Comparison of ENCODE assay signal across 11 cellular contexts in genomic region chr16:75239463-75240122, GRCh38. TPM values are rescaled to one million over a fixed set of nuclear protein-coding genes. Genes with fewer than 3 reads are reported as not detected.
DNase-seq lines count a peak whose midpoint lies in the region; ATAC-seq and TF ChIP-seq lines count a peak whose summit lies in the region.
"Had no signal": no experiment of that assay in that cellular context is flagged by ENCODE, and none has a peak within 500 bp of the region (broad histone marks: within the 10 kb centered on the region; RNA-seq: fewer than 3 reads in every experiment).

No MANE protein-coding gene starts in this region.

- H3K79me2 ChIP-seq in Karpas-422 (ENCODE audit: low read length) = peaks cover 9% of the 10 kb centered on the region
- no peaks in the 10 kb centered on the region for H3K79me2 ChIP-seq in OCI-LY7 (ENCODE audit: insufficient read depth, low read depth, low read length)

- H3K27me3 ChIP-seq in Karpas-422 (ENCODE audit: low read length) (no peaks in the 10 kb centered on the region), testis (no peaks in the 10 kb centered on the region)

- POLR2A ChIA-PET in OCI-LY7 (lab: Charles Lee) = no interaction called here

- no peak for TF ChIP-seq POLR2A in testis (IDR thresholded peaks at IDR 0.05)

- H3K4me2 ChIP-seq in Karpas-422 (ENCODE audit: low read depth, low read length, poor library complexity, severe bottlenecking) = peak overlapping the region; percentile 23
- H3K4me2 ChIP-seq in OCI-LY7 (ENCODE audit: low read length) = no peak overlapping the region

- H3K4me1 ChIP-seq in Karpas-422 (ENCODE audit: low read length) (peaks cover 29% of the 10 kb centered on the region), mucosa of descending colon (ENCODE audit: low read depth) (no peaks in the 10 kb centered on the region), testis (peaks cover 72% of the 10 kb centered on the region), OCI-LY7 (ENCODE audit: insufficient read depth, low read length, poor library complexity, severe bottlenecking) (peaks cover 8% of the 10 kb centered on the region)

- intact Hi-C loops in mucosa of descending colon (cut with DNase I, micrococcal nuclease) = loop anchor here in 1 of 2 donors (10.0 kb wide), 1 partner anchor 145 kb away; no protein-coding TSS in a partner anchor
- intact Hi-C loops in testis (cut with DNase I; ENCODE audit: low total_unique reads) = loop anchor here (10.0 kb wide), 1 partner anchor 145 kb away; no protein-coding TSS in a partner anchor
- intact Hi-C loops in OCI-LY7 (cut with micrococcal nuclease; ENCODE audit: unreplicated experiment) = no loop called here

- peak overlapping the region; percentile 48; the same call in 1 of the 2 replicates for H3K9ac ChIP-seq in Karpas-422 (ENCODE audit: low read length)

- H3K9me3 ChIP-seq in Karpas-422 (ENCODE audit: low read length) = no peaks in the 10 kb centered on the region
- H3K9me3 ChIP-seq in mucosa of descending colon = no peaks in the 10 kb centered on the region
- H3K9me3 ChIP-seq in testis = no peaks in the 10 kb centered on the region
- no peaks in the 10 kb centered on the region for H3K9me3 ChIP-seq in OCI-LY7 (ENCODE audit: low read length)

- BruUV-seq in OCI-LY7 (replicated peaks; lab: Mats Ljungman, UMichigan) = no TSS peak

- no peaks in the 10 kb centered on the region for H3K9me2 ChIP-seq in Karpas-422 (replicated peaks; ENCODE audit: insufficient read depth, low read length)
- no peaks in the 10 kb centered on the region for H3K9me2 ChIP-seq in OCI-LY7 (ENCODE audit: insufficient read depth, low read length)

- ATAC-seq in mucosa of descending colon = no peak
- no peak for ATAC-seq in GM18517 (IDR thresholded peaks at IDR 0.05; ENCODE audit: unreplicated experiment)
- ATAC-seq: activated T-cell treated with anti-CD3 and anti-CD28 coated beads, Interleukin-2, amount 50 U/mL, for 72 hours had no signal

- DNase-seq in Karpas-422 (no peak), mucosa of descending colon (peak in 2 of 3 donors; percentile 24 to 45), testis (no peak), OCI-M1 (lab: John Stamatoyannopoulos, UW) (no peak), GM10266 (ENCODE audit: extremely low spot score) (no peak), OCI-LY7 (ENCODE audit: low spot score) (no peak)
- DNase-seq: activated T-cell treated with anti-CD3 and anti-CD28 coated beads, Interleukin-2, amount 50 U/mL, for 72 hours; SHP77 had no signal

- peak overlapping the region; percentile 46; the same call in 1 of the 2 replicates for H3K27ac ChIP-seq in Karpas-422 (ENCODE audit: low read length)
- peak overlapping the region; percentile 98 for H3K27ac ChIP-seq in cingulate gyrus (ENCODE audit: low read depth, low read length)
- H3K27ac ChIP-seq in testis = peak overlapping the region; percentile 71 to 79
- H3K27ac ChIP-seq in OCI-LY7 (ENCODE audit: low read depth, low read length, poor library complexity, severe bottlenecking) = no peak overlapping the region

- H3K36me3 ChIP-seq in Karpas-422 (ENCODE audit: insufficient read depth, low read length) (no peaks in the 10 kb centered on the region), mucosa of descending colon (ENCODE audit: low read depth) (peaks cover 5% of the 10 kb centered on the region), testis (ENCODE audit: low read depth, missing control alignments) (no peaks in the 10 kb centered on the region), OCI-LY7 (ENCODE audit: insufficient read depth, low read length) (no peaks in the 10 kb centered on the region)

- WGBS in testis, 2 donors = 68 to 74% methylated on average over 7 to 21 of the region's 22 CpGs

- no peak for TF ChIP-seq CTCF in mucosa of descending colon (IDR thresholded peaks at IDR 0.05)
- TF ChIP-seq CTCF in testis (IDR thresholded peaks at IDR 0.05) = no peak
- no peak for TF ChIP-seq CTCF in GM10266 (IDR thresholded peaks at IDR 0.05; ENCODE audit: control insufficient read depth, insufficient read depth, low read depth, missing control alignments)
- no peak for TF ChIP-seq CTCF in OCI-LY7 (conservative IDR thresholded peaks at IDR 0.05; ENCODE audit: low read length)

- H2AFZ ChIP-seq in Karpas-422 (ENCODE audit: low read length) (no peak overlapping the region), OCI-LY7 (ENCODE audit: low read length) (no peak overlapping the region)

- CTCF ChIA-PET in OCI-LY7 (lab: Charles Lee; ENCODE audit: unreplicated experiment) = no interaction called here

- no peaks in the 10 kb centered on the region for H4K20me1 ChIP-seq in Karpas-422 (ENCODE audit: insufficient read depth, low read depth, low read length)
- no peaks in the 10 kb centered on the region for H4K20me1 ChIP-seq in OCI-LY7 (ENCODE audit: insufficient read depth, low read length)

- H3K4me3 ChIP-seq in Karpas-422 (ENCODE audit: low read length) (no peak overlapping the region), mucosa of descending colon (no peak overlapping the region), testis (no peak overlapping the region), OCI-LY7 (ENCODE audit: low read depth, low read length, poor library complexity, severe bottlenecking) (no peak overlapping the region)

RNA-seq across cellular contexts. Expression of gene BCAR1, which starts 11.8 kb away (rescaled TPM):
- 9.2 and 20.5 TPM in 2 replicates for total RNA-seq in Karpas-422 (2014; rRNA removed; shearing (Covaris generic); ENCODE audit: low replicate concordance)
- 100 to 1,000 TPM; 100 to 134 (median 116) TPM for total RNA-seq in mucosa of descending colon
- total RNA-seq in testis = 100 to 1,000 TPM; 139 to 201 TPM
- 83.8 TPM for polyA plus RNA-seq in testis (ENCODE audit: insufficient read depth, low read depth, low replicate concordance)
- total RNA-seq in OCI-LY7 (2014; rRNA removed; shearing (Covaris generic)) = 10.0 and 11.7 TPM in 2 replicates
- total RNA-seq in OCI-LY7 (2022) = 13.9 and 15.1 TPM in 2 replicates

RNA-seq across cellular contexts. Expression of gene CTRB1, which starts 20.8 kb away (rescaled TPM):
- not detected in 2 replicates for total RNA-seq in Karpas-422 (2014; rRNA removed; shearing (Covaris generic); ENCODE audit: low replicate concordance)
- total RNA-seq in mucosa of descending colon = under 1 TPM in 2 of 3 donors, not detected in 1; 0.67 to 0.76 TPM
- total RNA-seq in testis = 1 to 10 TPM in 1 of 2 donors, not detected in 1; 1.2 TPM
- polyA plus RNA-seq in testis (ENCODE audit: insufficient read depth, low read depth, low replicate concordance) = not detected
- total RNA-seq in OCI-LY7 (2014; rRNA removed; shearing (Covaris generic)) = not detected in 2 replicates
- total RNA-seq in OCI-LY7 (2022) = not detected in 2 replicates
- total RNA-seq: activated T-cell treated with anti-CD3 and anti-CD28 coated beads, Interleukin-2, amount 50 U/mL, for 72 hours; M059J had no signal

RNA-seq across cellular contexts. Expression of gene CTRB2, which starts 32.6 kb away (rescaled TPM):
- total RNA-seq in Karpas-422 (2014; rRNA removed; shearing (Covaris generic); ENCODE audit: low replicate concordance) = not detected in 2 replicates
- not detected for total RNA-seq in mucosa of descending colon
- total RNA-seq in testis = 1 to 10 TPM in 1 of 2 donors, under 1 TPM in 1; 0.63 to 1.1 TPM
- 0.69 TPM for polyA plus RNA-seq in testis (ENCODE audit: insufficient read depth, low read depth, low replicate concordance)
- not detected in 2 replicates for total RNA-seq in OCI-LY7 (2014; rRNA removed; shearing (Covaris generic))
- total RNA-seq in OCI-LY7 (2022) = not detected in 2 replicates
- total RNA-seq: activated T-cell treated with anti-CD3 and anti-CD28 coated beads, Interleukin-2, amount 50 U/mL, for 72 hours; M059J had no signal

Comparison
In these comparisons a context has a peak if more than half of its experiments do, and no peak if none do; other contexts are left out.
1. DNase-seq: peak in mucosa of descending colon (2 of 3); none in Karpas-422 (single experiment), testis (single experiment), OCI-M1 (single experiment), GM10266 (single experiment) and OCI-LY7 (single experiment).